18 cellular contexts compared by ENCODE assay signal in genomic region chr1:189431437-189431836, GRCh38.
DNase-seq lines count a peak whose midpoint lies in the region; ATAC-seq and TF ChIP-seq lines count a peak whose summit lies in the region.
"Had no signal": no experiment of that assay in that cellular context is flagged by ENCODE, and none has a peak within 500 bp of the region (broad histone marks: within the 10 kb centered on the region; RNA-seq: fewer than 3 reads in every experiment).

No MANE protein-coding gene starts in this region.

- no peaks in the 10 kb centered on the region for H3K27me3 ChIP-seq in breast epithelium
- H3K27me3 ChIP-seq: BLaER1 had no signal

- intact Hi-C loops in MCF 10A (cut with micrococcal nuclease) = loop anchor here (10.0 kb wide), 2 partner anchors 243 to 1003 kb away; no protein-coding TSS in a partner anchor
- intact Hi-C loops in breast epithelium (cut with DNase I; ENCODE audit: low total_unique reads) = no loop called here

- CTCF ChIA-PET in MCF 10A (lab: Yijun Ruan, JAX) = interaction anchor here (0.7 to 1.4 kb wide), 2 partner anchors 368 to 618 kb away, joined by 3 to 4 read pairs; no protein-coding TSS in a partner anchor

- no peaks in the 10 kb centered on the region for H3K27me3 Mint-ChIP-seq in MCF 10A (ENCODE audit: insufficient read depth, unreplicated experiment)

- no peak overlapping the region for H3K4me3 Mint-ChIP-seq in MCF 10A (ENCODE audit: unreplicated experiment)
- H3K4me3 Mint-ChIP-seq: nephron progenitor cell had no signal

- TF ChIP-seq POLR2A in breast epithelium (IDR thresholded peaks at IDR 0.05) = no peak

- no peaks in the 10 kb centered on the region for H3K36me3 ChIP-seq in breast epithelium
- H3K36me3 ChIP-seq: BLaER1, HAP-1 had no signal

- H3K27ac ChIP-seq in breast epithelium = no peak overlapping the region
- H3K27ac ChIP-seq: A549, BLaER1 had no signal

- H3K4me3 ChIP-seq in breast epithelium = no peak overlapping the region
- H3K4me3 ChIP-seq: A549, BLaER1, HAP-1 had no signal

- H3K9me3 Mint-ChIP-seq in MCF 10A (ENCODE audit: unreplicated experiment) = no peaks in the 10 kb centered on the region
- peaks cover 8 to 15% of the 10 kb centered on the region in 2 donors for H3K9me3 Mint-ChIP-seq in activated naive CD4-positive, alpha-beta T cell treated with anti-CD3 and anti-CD28 coated beads, Interleukin-2, amount 50 U/mL, for 72 hours
- H3K9me3 Mint-ChIP-seq: nephron progenitor cell had no signal

- H3K4me1 ChIP-seq in breast epithelium = no peaks in the 10 kb centered on the region
- H3K4me1 ChIP-seq: BLaER1, Caco-2, HAP-1 had no signal

- POLR2A ChIA-PET in MCF 10A (lab: Yijun Ruan, JAX) = interaction anchor here (0.6 kb wide), 1 partner anchor 1031 kb away, joined by 3 read pairs; no protein-coding TSS in a partner anchor

- no peaks in the 10 kb centered on the region for H3K9me3 ChIP-seq in breast epithelium
- H3K9me3 ChIP-seq: A549, BLaER1, Caco-2, HAP-1 had no signal

- peaks cover 6% of the 10 kb centered on the region for H3K4me1 Mint-ChIP-seq in MCF 10A (ENCODE audit: insufficient read depth, unreplicated experiment)
- H3K4me1 Mint-ChIP-seq: nephron progenitor cell had no signal

- DNase-seq in MCF 10A (ENCODE audit: unreplicated experiment) (peak; percentile 35), breast epithelium (ENCODE audit: low spot score in 2 of 2) (no peak), SKM-1 treated with dmso at 0.1 percent for 144 hours (lab: John Stamatoyannopoulos, UW; ENCODE audit: unreplicated experiment) (peak; percentile 7), fibroblast of peridontal ligament (ENCODE audit: extremely low read depth) (peak; percentile 57)
- no peak for DNase-seq in activated naive CD4-positive, alpha-beta T cell treated with anti-CD3 and anti-CD28 coated beads, Interleukin-2, amount 50 U/mL, for 72 hours (ENCODE audit: low spot score in 2 of 2)
- no peak for DNase-seq in activated CD4-positive, CD25-positive, alpha-beta regulatory T cell (lab: John Stamatoyannopoulos, UW)
- DNase-seq: activated CD4-positive, alpha-beta T cell treated with anti-CD3 and anti-CD28 coated beads, Interleukin-2, amount 50 U/mL, for 1 hour; activated CD8-positive, alpha-beta memory T cell treated with anti-CD3 and anti-CD28 coated beads, Interleukin-2, amount 50 U/mL, for 48 hours; Caco-2; caudate nucleus; MM.1S; NCI-H187; nephron progenitor cell had no signal

- BruUV-seq in MCF 10A (replicated peaks; lab: Mats Ljungman, UMichigan) = no TSS peak

- H3K36me3 Mint-ChIP-seq in MCF 10A (ENCODE audit: insufficient read depth, unreplicated experiment) = no peaks in the 10 kb centered on the region
- H3K36me3 Mint-ChIP-seq in activated naive CD4-positive, alpha-beta T cell treated with anti-CD3 and anti-CD28 coated beads, Interleukin-2, amount 50 U/mL, for 72 hours = peaks cover 0 to 4% of the 10 kb centered on the region in 2 donors

- no peak for TF ChIP-seq CTCF in MCF 10A (IDR thresholded peaks at IDR 0.05; ENCODE audit: unreplicated experiment)
- no peak for TF ChIP-seq CTCF in breast epithelium (IDR thresholded peaks at IDR 0.05)

- H3K27ac Mint-ChIP-seq in MCF 10A (ENCODE audit: low read depth, unreplicated experiment) = no peak overlapping the region
- no peak overlapping the region for H3K27ac Mint-ChIP-seq in activated naive CD4-positive, alpha-beta T cell treated with anti-CD3 and anti-CD28 coated beads, Interleukin-2, amount 50 U/mL, for 72 hours
- H3K27ac Mint-ChIP-seq: nephron progenitor cell had no signal

- ATAC-seq in HG03439 (IDR thresholded peaks at IDR 0.05; ENCODE audit: unreplicated experiment) (no peak), HG02852 (IDR thresholded peaks at IDR 0.05; ENCODE audit: unreplicated experiment) (no peak)
- ATAC-seq in activated naive CD4-positive, alpha-beta T cell treated with anti-CD3 and anti-CD28 coated beads, Interleukin-2, amount 50 U/mL, for 72 hours = no peak
- ATAC-seq: A549 had no signal

Comparison
In these comparisons a context has a peak if more than half of its experiments do, and no peak if none do; other contexts are left out.
1. DNase-seq: peak in MCF 10A (single experiment), SKM-1 treated with dmso at 0.1 percent for 144 hours (single experiment) and fibroblast of peridontal ligament (single experiment); none in breast epithelium (0 of 2), activated naive CD4-positive, alpha-beta T cell treated with anti-CD3 and anti-CD28 coated beads, Interleukin-2, amount 50 U/mL, for 72 hours (0 of 2) and activated CD4-positive, CD25-positive, alpha-beta regulatory T cell (0 of 4).